In the genomic region with DNA sequence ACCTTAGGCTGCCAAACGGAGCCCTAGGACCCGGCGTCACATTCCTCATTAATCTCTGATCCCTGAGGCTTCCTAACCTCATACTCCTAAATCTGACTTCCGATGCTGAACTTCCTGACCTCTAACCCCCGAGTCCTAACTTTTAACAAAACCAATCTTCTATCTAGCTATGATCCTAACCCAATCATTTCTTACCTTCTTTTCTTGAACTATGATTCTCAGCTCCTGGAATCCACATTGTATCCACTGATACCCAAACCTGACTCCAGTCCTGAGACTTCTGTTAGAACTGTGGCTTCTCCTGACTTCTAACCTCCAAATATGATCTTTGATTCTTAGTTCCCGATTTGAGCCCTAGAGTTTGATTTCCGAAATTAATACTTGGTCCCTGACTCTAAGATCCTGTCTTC, we compare ENCODE assay signal across 9 cellular contexts. TPM values are rescaled to one million over a fixed set of nuclear protein-coding genes. Genes with fewer than 3 reads are reported as not detected.
A peak's percentile ranks its signal among the peaks of the same experiment; 100 is the strongest.
DNase-seq lines count a peak whose midpoint lies in the region; ATAC-seq, FAIRE-seq and TF ChIP-seq lines count a peak whose summit lies in the region.
"Had no signal": no experiment of that assay in that cellular context is flagged by ENCODE, and none has a peak within 500 bp of the region (broad histone marks: within the 10 kb centered on the region; RNA-seq: fewer than 3 reads in every experiment).

No MANE protein-coding gene starts in this region.

- H3K79me2 ChIP-seq in K562 (ENCODE audit: control insufficient read depth, insufficient read depth, low read length): peaks cover 30% of the 10 kb centered on the region

- H3K4me3 Mint-ChIP-seq in mesothelial cell of epicardium: peak overlapping the region; percentile 99

- BruUV-seq in K562 (replicated peaks; lab: Mats Ljungman, UMichigan): TSS peak; percentile 79

- H3K36me3 ChIP-seq in K562 (ENCODE audit: control insufficient read depth, insufficient read depth, low read length): peaks cover 12% of the 10 kb centered on the region; the same call in 1 of the 3 replicates

- peak overlapping the region; percentile 92 for H3K4me2 ChIP-seq in K562 (ENCODE audit: insufficient read depth, low read length)

- H3K9me3 Mint-ChIP-seq in mesothelial cell of epicardium: no peaks in the 10 kb centered on the region

- in situ Hi-C loops in K562 (cut with MboI): no loop called here

- DNase-seq in HFF-Myc (ENCODE audit: extremely low read depth, low read depth) (no peak), K562 (ENCODE audit: extremely low read depth in 1 of 4, low spot score in 3 of 4) (no peak), mesothelial cell of epicardium (ENCODE audit: low spot score in 2 of 2, unreplicated experiment in 2 of 2) (no peak), AG08396 (ENCODE audit: low spot score) (no peak), hepatic stellate cell (ENCODE audit: low spot score) (no peak)

- peaks cover 11 to 23% of the 10 kb centered on the region in 2 experiments for H3K4me1 ChIP-seq in K562 (replicated peaks in 1 of 2; ENCODE audit: control insufficient read depth in 2 of 2, insufficient read depth in 2 of 2, low read length in 2 of 2)

- no peak for TF ChIP-seq EP300 in K562 (IDR thresholded peaks at IDR 0.05; ENCODE audit: low read length)

- 0 out of 4 replicates have a peak, but pooled peaks of 1 of the 2 experiments have one; percentile 9 for TF ChIP-seq RAD21 in K562 (CRISPR knock-in tag; conservative IDR thresholded peaks at IDR 0.05 in 1 of 2, IDR thresholded peaks at IDR 0.05 in 1 of 2)

- TF ChIP-seq CTCF in 22Rv1 (IDR thresholded peaks at IDR 0.05): no peak
- TF ChIP-seq CTCF in HFF-Myc (IDR thresholded peaks at IDR 0.05; ENCODE audit: low read depth, low read length, missing control alignments): no peak
- no peak for TF ChIP-seq CTCF in K562 (IDR thresholded peaks at IDR 0.05 in 2 of 3, conservative IDR thresholded peaks at IDR 0.05 in 1 of 3; ENCODE audit: insufficient read depth in 2 of 3, low read depth in 1 of 3, low read length in 3 of 3)
- no peak for TF ChIP-seq CTCF in mesothelial cell of epicardium (IDR thresholded peaks at IDR 0.05; ENCODE audit: unreplicated experiment)

- H3K27ac Mint-ChIP-seq in mesothelial cell of epicardium: peak overlapping the region; percentile 94

- intact Hi-C loops in K562 (cut with micrococcal nuclease): no loop called here

- no peaks in the 10 kb centered on the region for H3K27me3 Mint-ChIP-seq in mesothelial cell of epicardium (ENCODE audit: low read depth)

- POLR2A ChIA-PET in K562 (lab: Yijun Ruan, JAX): interaction anchor here (0.6 to 1.5 kb wide), 12 partner anchors 8 to 356 kb away, joined by 3 to 8 read pairs (median 4); no protein-coding TSS in a partner anchor

- H3K27ac ChIP-seq in 22Rv1 (peak overlapping the region; percentile 58), K562 (ENCODE audit: extremely low read depth, low read depth, low read length) (peak overlapping the region; percentile 82)

- no peaks in the 10 kb centered on the region for H4K20me1 ChIP-seq in K562 (replicated peaks; ENCODE audit: control insufficient read depth, insufficient read depth, low read length)

- no peak for ATAC-seq in K562
- no peak for ATAC-seq in GM18502 (IDR thresholded peaks at IDR 0.05; ENCODE audit: poor library complexity, unreplicated experiment)
- ATAC-seq in HG02798 (IDR thresholded peaks at IDR 0.05; ENCODE audit: poor library complexity, unreplicated experiment): no peak

- H3K4me3 ChIP-seq in HFF-Myc (replicated peaks; ENCODE audit: low read depth, low read length) (peak overlapping the region; percentile 71), K562 (peak overlapping the region; percentile 85)

- H3K4me1 Mint-ChIP-seq in mesothelial cell of epicardium: peaks cover 15% of the 10 kb centered on the region

- no peak for FAIRE-seq in K562 (lab: Jason Lieb, UNC)

- H3K36me3 Mint-ChIP-seq in mesothelial cell of epicardium: peaks cover 6% of the 10 kb centered on the region

- WGBS in K562 (ENCODE audit: insufficient coverage, low coverage, missing lambda C conversion rate): under 1% methylated on average over 7 of the region's 7 CpGs

- CTCF ChIA-PET in K562 (lab: Yijun Ruan, JAX; ENCODE audit: low intra/inter-chr PET ratio): interaction anchor here (0.6 kb wide), 1 partner anchor 170 kb away, joined by 3 read pairs; no protein-coding TSS in a partner anchor

- H3K9me3 ChIP-seq in K562 (replicated peaks; ENCODE audit: control insufficient read depth, insufficient read depth, low read depth, low read length): no peaks in the 10 kb centered on the region

- H3K9ac ChIP-seq in K562 (ENCODE audit: insufficient read depth in 1 of 2, low read depth in 2 of 2, low read length in 2 of 2): peak overlapping the region; percentile 85 to 93

- peak overlapping the region; percentile 87 for H2AFZ ChIP-seq in K562 (ENCODE audit: low read depth, low read length)

- TF ChIP-seq POLR2A in K562 (conservative IDR thresholded peaks at IDR 0.05): no peak

- H3K27me3 ChIP-seq in K562 (ENCODE audit: control insufficient read depth in 2 of 2, insufficient read depth in 2 of 2, low read length in 2 of 2): no peaks in the 10 kb centered on the region

- H3K9me1 ChIP-seq in K562 (ENCODE audit: control insufficient read depth, insufficient read depth, low read length): no peaks in the 10 kb centered on the region

RNA-seq across cellular contexts. Expression of a gene that starts 0.5 kb away (rescaled TPM):
- 2.3 and 3.5 TPM in 2 replicates for total RNA-seq in K562 (2011; cell fraction: chromatin; rRNA removed; ENCODE audit: low replicate concordance)
- total RNA-seq in K562 (2011; cell fraction: nucleolus; rRNA removed): 5.9 and 6.2 TPM in 2 replicates
- 2.7 and 3.9 TPM in 2 replicates for total RNA-seq in K562 (2011; cell fraction: nucleoplasm; rRNA removed)
- 37.6 and 54.8 TPM in 2 replicates for total RNA-seq in K562 (2014; rRNA removed)
- 5.8 and 6.1 TPM in 2 replicates for total RNA-seq in K562 (2014; rRNA removed; fragmentation: Illumina TruSeq; extraction: Trizol)
- total RNA-seq in K562 (2015; rRNA removed; fragmentation: Illumina TruSeq; extraction: Trizol): 12.9 TPM in 2 replicates
- total RNA-seq in K562 (2021): 33.5 and 34.7 TPM in 2 replicates
- polyA plus RNA-seq in K562 (2011; rRNA removed): 10.4 and 11.7 TPM in 2 replicates
- 16.2 and 53.2 TPM in 2 replicates for polyA plus RNA-seq in K562 (2011; cell fraction: cytosol; rRNA removed)
- 5.9 and 10.5 TPM in 2 replicates for polyA plus RNA-seq in K562 (2011; cell fraction: nucleus; rRNA removed)
- polyA plus RNA-seq in K562 (2012): 26.4 and 28.8 TPM in 2 replicates
- 7.2 and 14.4 TPM in 2 replicates for polyA plus RNA-seq in K562 (2014; fragmentation: Illumina TruSeq; extraction: Trizol)
- 1 to 10 TPM; 1.5 to 1.7 TPM for polyA plus RNA-seq in K562 (2014; fragmentation: Nextera tagmentation; extraction: Ambion mirVana)
- polyA plus RNA-seq in K562 (2014; rRNA removed): 44.9 and 46.7 TPM in 2 replicates
- 1.9 and 2.9 TPM in 2 replicates for polyA minus RNA-seq in K562 (2011; rRNA and poly(A)+ RNA removed)
- 7.3 and 8.0 TPM in 2 replicates for polyA minus RNA-seq in K562 (2011; cell fraction: cytosol; rRNA and poly(A)+ RNA removed)
- polyA minus RNA-seq in K562 (2011; cell fraction: nucleus; rRNA and poly(A)+ RNA removed): 2.3 and 2.7 TPM in 2 replicates
- 13.4 to 13.9 TPM (median 13.5 TPM) in 3 replicates for total RNA-seq in mesothelial cell of epicardium

RNA-seq across cellular contexts. Expression of a gene that starts 0.8 kb away (rescaled TPM):
- total RNA-seq in K562 (2011; cell fraction: chromatin; rRNA removed; ENCODE audit: low replicate concordance): 51.5 and 89.0 TPM in 2 replicates
- 47.7 and 48.2 TPM in 2 replicates for total RNA-seq in K562 (2011; cell fraction: nucleolus; rRNA removed)
- 57.0 and 77.0 TPM in 2 replicates for total RNA-seq in K562 (2011; cell fraction: nucleoplasm; rRNA removed)
- total RNA-seq in K562 (2014; rRNA removed) (24.0 and 31.6 TPM in 2 replicates), K562 (2014; rRNA removed; fragmentation: Illumina TruSeq; extraction: Trizol) (12.6 and 14.4 TPM in 2 replicates), K562 (2015; rRNA removed; fragmentation: Illumina TruSeq; extraction: Trizol) (21.6 and 21.7 TPM in 2 replicates), K562 (2021) (25.3 and 26.0 TPM in 2 replicates), mesothelial cell of epicardium (45.2 to 46.5 TPM (median 45.7 TPM) in 3 replicates)
- polyA plus RNA-seq in K562 (2011; rRNA removed) (22.9 and 39.8 TPM in 2 replicates), K562 (2014; fragmentation: Illumina TruSeq; extraction: Trizol) (32.6 and 35.2 TPM in 2 replicates), K562 (2014; fragmentation: Nextera tagmentation; extraction: Ambion mirVana) (1 to 10 TPM; 2.3 to 7.1 TPM), K562 (2014; rRNA removed) (23.5 and 24.6 TPM in 2 replicates)
- 33.3 and 43.6 TPM in 2 replicates for polyA plus RNA-seq in K562 (2011; cell fraction: cytosol; rRNA removed)
- polyA plus RNA-seq in K562 (2011; cell fraction: nucleus; rRNA removed): 46.8 and 54.3 TPM in 2 replicates
- polyA plus RNA-seq in K562 (2012): 29.5 and 74.2 TPM in 2 replicates
- polyA minus RNA-seq in K562 (2011; rRNA and poly(A)+ RNA removed): 12.1 and 15.4 TPM in 2 replicates
- polyA minus RNA-seq in K562 (2011; cell fraction: cytosol; rRNA and poly(A)+ RNA removed): 11.6 and 18.3 TPM in 2 replicates
- 9.6 and 15.1 TPM in 2 replicates for polyA minus RNA-seq in K562 (2011; cell fraction: nucleus; rRNA and poly(A)+ RNA removed)

RNA-seq across cellular contexts. Expression of a gene that starts 11.8 kb away (rescaled TPM):
- 1.8 and 2.5 TPM in 2 replicates for total RNA-seq in K562 (2011; cell fraction: chromatin; rRNA removed; ENCODE audit: low replicate concordance)
- total RNA-seq in K562 (2011; cell fraction: nucleolus; rRNA removed): 0.66 and 1.7 TPM in 2 replicates
- 0.84 and 1.2 TPM in 2 replicates for total RNA-seq in K562 (2011; cell fraction: nucleoplasm; rRNA removed)
- total RNA-seq in K562 (2014; rRNA removed): not detected in 2 replicates
- total RNA-seq in K562 (2014; rRNA removed; fragmentation: Illumina TruSeq; extraction: Trizol): not detected in 2 replicates
- total RNA-seq in K562 (2015; rRNA removed; fragmentation: Illumina TruSeq; extraction: Trizol): not detected in 2 replicates
- total RNA-seq in K562 (2021): 0.40 TPM in 1 of 2 replicates, not detected in the other
- polyA plus RNA-seq in K562 (2011; rRNA removed): 0.19 and 0.21 TPM in 2 replicates
- polyA plus RNA-seq in K562 (2011; cell fraction: cytosol; rRNA removed): 0.19 TPM in 1 of 2 replicates, not detected in the other
- polyA plus RNA-seq in K562 (2011; cell fraction: nucleus; rRNA removed): 1.4 and 1.7 TPM in 2 replicates
- 0.61 and 1.2 TPM in 2 replicates for polyA plus RNA-seq in K562 (2012)
- not detected in 2 replicates for polyA plus RNA-seq in K562 (2014; fragmentation: Illumina TruSeq; extraction: Trizol)
- not detected for polyA plus RNA-seq in K562 (2014; fragmentation: Nextera tagmentation; extraction: Ambion mirVana)
- 0.13 and 0.68 TPM in 2 replicates for polyA plus RNA-seq in K562 (2014; rRNA removed)
- polyA minus RNA-seq in K562 (2011; rRNA and poly(A)+ RNA removed): not detected in 2 replicates
- not detected in 2 replicates for polyA minus RNA-seq in K562 (2011; cell fraction: cytosol; rRNA and poly(A)+ RNA removed)
- polyA minus RNA-seq in K562 (2011; cell fraction: nucleus; rRNA and poly(A)+ RNA removed): not detected in 2 replicates
- 1.8 to 2.2 TPM (median 2.0 TPM) in 3 replicates for total RNA-seq in mesothelial cell of epicardium
- total RNA-seq: lung microvascular endothelial cell had no signal

RNA-seq across cellular contexts. Expression of a gene that starts 22.1 kb away (rescaled TPM):
- total RNA-seq in K562 (2011; cell fraction: chromatin; rRNA removed; ENCODE audit: low replicate concordance): 12.5 and 23.7 TPM in 2 replicates
- 11.8 and 15.2 TPM in 2 replicates for total RNA-seq in K562 (2011; cell fraction: nucleolus; rRNA removed)
- 11.6 and 13.7 TPM in 2 replicates for total RNA-seq in K562 (2011; cell fraction: nucleoplasm; rRNA removed)
- total RNA-seq in K562 (2014; rRNA removed) (5.1 TPM in 2 replicates), K562 (2014; rRNA removed; fragmentation: Illumina TruSeq; extraction: Trizol) (3.1 and 3.7 TPM in 2 replicates), K562 (2015; rRNA removed; fragmentation: Illumina TruSeq; extraction: Trizol) (4.1 and 5.3 TPM in 2 replicates), K562 (2021) (5.9 and 6.2 TPM in 2 replicates), mesothelial cell of epicardium (2.1 to 3.3 TPM (median 2.3 TPM) in 3 replicates)
- polyA plus RNA-seq in K562 (2011; rRNA removed) (10.9 and 17.3 TPM in 2 replicates), K562 (2014; fragmentation: Illumina TruSeq; extraction: Trizol) (3.8 and 4.9 TPM in 2 replicates), K562 (2014; fragmentation: Nextera tagmentation; extraction: Ambion mirVana) (1 to 10 TPM in 1 of 2 experiments, under 1 TPM in 1; 0.82 to 1.1 TPM), K562 (2014; rRNA removed) (4.9 and 5.0 TPM in 2 replicates)
- 10.6 and 12.7 TPM in 2 replicates for polyA plus RNA-seq in K562 (2011; cell fraction: cytosol; rRNA removed)
- 18.6 and 22.5 TPM in 2 replicates for polyA plus RNA-seq in K562 (2011; cell fraction: nucleus; rRNA removed)
- polyA plus RNA-seq in K562 (2012): 5.2 and 22.0 TPM in 2 replicates
- 4.1 and 5.7 TPM in 2 replicates for polyA minus RNA-seq in K562 (2011; rRNA and poly(A)+ RNA removed)
- 3.1 and 8.8 TPM in 2 replicates for polyA minus RNA-seq in K562 (2011; cell fraction: cytosol; rRNA and poly(A)+ RNA removed)
- polyA minus RNA-seq in K562 (2011; cell fraction: nucleus; rRNA and poly(A)+ RNA removed): 6.2 and 11.0 TPM in 2 replicates

RNA-seq across cellular contexts. Expression of a gene that starts 30.3 kb away (rescaled TPM):
- total RNA-seq in K562 (2011; cell fraction: chromatin; rRNA removed; ENCODE audit: low replicate concordance): 95.5 and 266 TPM in 2 replicates
- total RNA-seq in K562 (2011; cell fraction: nucleolus; rRNA removed): 170 and 174 TPM in 2 replicates
- 96.4 and 116 TPM in 2 replicates for total RNA-seq in K562 (2011; cell fraction: nucleoplasm; rRNA removed)
- 32.2 and 39.5 TPM in 2 replicates for total RNA-seq in K562 (2014; rRNA removed)
- total RNA-seq in K562 (2014; rRNA removed; fragmentation: Illumina TruSeq; extraction: Trizol): 12.8 and 15.5 TPM in 2 replicates
- 36.3 and 38.0 TPM in 2 replicates for total RNA-seq in K562 (2015; rRNA removed; fragmentation: Illumina TruSeq; extraction: Trizol)
- total RNA-seq in K562 (2021): 50.6 and 59.1 TPM in 2 replicates
- 31.3 and 55.5 TPM in 2 replicates for polyA plus RNA-seq in K562 (2011; rRNA removed)
- polyA plus RNA-seq in K562 (2011; cell fraction: cytosol; rRNA removed): 42.5 and 85.9 TPM in 2 replicates
- polyA plus RNA-seq in K562 (2011; cell fraction: nucleus; rRNA removed): 237 and 321 TPM in 2 replicates
- 39.9 and 57.3 TPM in 2 replicates for polyA plus RNA-seq in K562 (2012)
- polyA plus RNA-seq in K562 (2014; fragmentation: Illumina TruSeq; extraction: Trizol): 31.7 and 55.2 TPM in 2 replicates
- 1 to 10 TPM; 3.1 to 7.0 TPM for polyA plus RNA-seq in K562 (2014; fragmentation: Nextera tagmentation; extraction: Ambion mirVana)
- 55.5 and 60.3 TPM in 2 replicates for polyA plus RNA-seq in K562 (2014; rRNA removed)
- polyA minus RNA-seq in K562 (2011; rRNA and poly(A)+ RNA removed): 13.7 and 15.9 TPM in 2 replicates
- polyA minus RNA-seq in K562 (2011; cell fraction: cytosol; rRNA and poly(A)+ RNA removed): 25.8 and 38.1 TPM in 2 replicates
- polyA minus RNA-seq in K562 (2011; cell fraction: nucleus; rRNA and poly(A)+ RNA removed): 41.6 and 51.5 TPM in 2 replicates
- 59.0 to 70.7 TPM (median 61.3 TPM) in 3 replicates for total RNA-seq in mesothelial cell of epicardium
